ENCODE assay signal across 8 cellular contexts in the genomic region with DNA sequence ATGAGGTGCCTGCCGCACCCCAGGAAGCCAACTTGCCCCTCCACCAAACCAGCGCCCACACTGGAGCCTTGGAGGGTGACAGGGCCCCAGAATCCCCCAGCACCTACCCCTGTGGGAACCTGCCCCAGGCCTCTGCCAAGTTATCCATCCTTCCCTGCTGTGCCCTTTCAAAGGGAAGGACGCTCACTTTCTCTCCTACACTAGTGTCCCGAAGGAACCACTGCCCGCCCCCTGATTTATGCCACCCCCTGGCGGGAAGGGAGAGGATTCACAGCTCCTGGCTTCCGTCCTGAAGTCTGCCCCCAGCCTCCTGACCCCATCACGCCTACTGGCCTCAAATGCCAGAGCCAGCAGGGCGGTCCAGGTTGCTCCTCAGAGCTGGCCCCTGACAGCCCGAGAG. TPM values are rescaled to one million over a fixed set of nuclear protein-coding genes. Genes with fewer than 3 reads are reported as not detected.
DNase-seq lines count a peak whose midpoint lies in the region; TF ChIP-seq lines count a peak whose summit lies in the region.

No MANE protein-coding gene starts in this region.

- no peaks in the 10 kb centered on the region for H3K9me3 Mint-ChIP-seq in activated naive CD4-positive, alpha-beta T cell treated with anti-CD3 and anti-CD28 coated beads, Interleukin-2, amount 50 U/mL, for 24 hours
- no peaks in the 10 kb centered on the region for H3K9me3 Mint-ChIP-seq in type B pancreatic cell

- no peak for DNase-seq in activated naive CD4-positive, alpha-beta T cell treated with Interleukin-2 at 50 U/mL for 16 hours
- DNase-seq in hippocampal formation (lab: John Stamatoyannopoulos, UW) (peak; percentile 35 to 40), type B pancreatic cell (ENCODE audit: extremely low spot score, unreplicated experiment) (no peak), AML-193 (lab: John Stamatoyannopoulos, UW) (no peak), SIG-M5 (lab: John Stamatoyannopoulos, UW) (no peak)
- DNase-seq in central memory CD4-positive, alpha-beta T cell = no peak

- peaks cover 23% of the 10 kb centered on the region for H3K4me1 Mint-ChIP-seq in activated naive CD4-positive, alpha-beta T cell treated with anti-CD3 and anti-CD28 coated beads, Interleukin-2, amount 50 U/mL, for 24 hours
- peaks cover 16% of the 10 kb centered on the region for H3K4me1 Mint-ChIP-seq in type B pancreatic cell (ENCODE audit: unreplicated experiment)

- H3K27me3 Mint-ChIP-seq in activated naive CD4-positive, alpha-beta T cell treated with anti-CD3 and anti-CD28 coated beads, Interleukin-2, amount 50 U/mL, for 24 hours = peaks cover 1% of the 10 kb centered on the region
- peaks cover 22% of the 10 kb centered on the region for H3K27me3 Mint-ChIP-seq in type B pancreatic cell

- H3K27ac Mint-ChIP-seq in activated naive CD4-positive, alpha-beta T cell treated with anti-CD3 and anti-CD28 coated beads, Interleukin-2, amount 50 U/mL, for 24 hours = no peak overlapping the region
- peak overlapping the region; percentile 55 for H3K27ac Mint-ChIP-seq in type B pancreatic cell

- H3K36me3 Mint-ChIP-seq in activated naive CD4-positive, alpha-beta T cell treated with anti-CD3 and anti-CD28 coated beads, Interleukin-2, amount 50 U/mL, for 24 hours = no peaks in the 10 kb centered on the region
- H3K36me3 Mint-ChIP-seq in type B pancreatic cell = no peaks in the 10 kb centered on the region

- peak overlapping the region; percentile 79 for H3K4me3 Mint-ChIP-seq in activated naive CD4-positive, alpha-beta T cell treated with anti-CD3 and anti-CD28 coated beads, Interleukin-2, amount 50 U/mL, for 24 hours
- H3K4me3 Mint-ChIP-seq in type B pancreatic cell = peak overlapping the region; percentile 86

- TF ChIP-seq CTCF in WI38 (IDR thresholded peaks at IDR 0.05; ENCODE audit: low read depth, low read length) = peak; percentile 40
- TF ChIP-seq CTCF in type B pancreatic cell (conservative IDR thresholded peaks at IDR 0.05) = peak; percentile 41

- peak overlapping the region; percentile 64 for H3K4me3 ChIP-seq in WI38 (ENCODE audit: low read depth, low read length)

RNA-seq across cellular contexts. Expression of a gene that starts 1.4 kb away (rescaled TPM):
- total RNA-seq in type B pancreatic cell (ENCODE audit: low replicate concordance) = 11.7 and 19.0 TPM in 2 replicates

RNA-seq across cellular contexts. Expression of a gene that starts 42.7 kb away (rescaled TPM):
- total RNA-seq in type B pancreatic cell (ENCODE audit: low replicate concordance) = 8.5 and 10.9 TPM in 2 replicates

RNA-seq across cellular contexts. Expression of a gene that starts 56.9 kb away (rescaled TPM):
- total RNA-seq in type B pancreatic cell (ENCODE audit: low replicate concordance) = 4.3 and 7.4 TPM in 2 replicates

Comparison
In these comparisons a context has a peak if more than half of its experiments do, and no peak if none do; other contexts are left out.
1. DNase-seq: peak in hippocampal formation (2 of 2); none in activated naive CD4-positive, alpha-beta T cell treated with Interleukin-2 at 50 U/mL for 16 hours (single experiment), type B pancreatic cell (single experiment), AML-193 (0 of 2), SIG-M5 (single experiment) and central memory CD4-positive, alpha-beta T cell (single experiment).